In genomic region chr1:94924967-94925366, GRCh38 we compare ENCODE assay signal across 8 cellular contexts. TPM values are rescaled to one million over a fixed set of nuclear protein-coding genes. Genes with fewer than 3 reads are reported as not detected.
A peak's percentile ranks its signal among the peaks of the same experiment; 100 is the strongest.
DNase-seq lines count a peak whose midpoint lies in the region; ATAC-seq and TF ChIP-seq lines count a peak whose summit lies in the region.

No MANE protein-coding gene starts in this region.

- H3K4me1 Mint-ChIP-seq in glutamatergic neuron (ENCODE audit: low read depth, unreplicated experiment) = peaks cover 42% of the 10 kb centered on the region

- peak overlapping the region; percentile 100 for H3K27ac Mint-ChIP-seq in glutamatergic neuron (ENCODE audit: unreplicated experiment)

- H3K9me3 Mint-ChIP-seq in glutamatergic neuron (ENCODE audit: unreplicated experiment) = peaks cover 21% of the 10 kb centered on the region

- TF ChIP-seq CTCF in WERI-Rb-1 (IDR thresholded peaks at IDR 0.05; ENCODE audit: low read depth, low read length) (no peak), glutamatergic neuron (IDR thresholded peaks at IDR 0.05; ENCODE audit: partially characterized antibody, unreplicated experiment) (no peak), gastrocnemius medialis (IDR thresholded peaks at IDR 0.05 in 4 of 5, conservative IDR thresholded peaks at IDR 0.05 in 1 of 5) (no peak)

- in situ Hi-C loops in gastrocnemius medialis (cut with MboI; ENCODE audit: low sequenced_read_pairs in 4 of 4) = no loop called here

- no peaks in the 10 kb centered on the region for H3K36me3 Mint-ChIP-seq in glutamatergic neuron (ENCODE audit: unreplicated experiment)

- ATAC-seq in gastrocnemius medialis = no peak

- peaks cover 16% of the 10 kb centered on the region for H3K27me3 Mint-ChIP-seq in glutamatergic neuron (ENCODE audit: unreplicated experiment)

- no peak for TF ChIP-seq POLR2A in gastrocnemius medialis (IDR thresholded peaks at IDR 0.05)

- H3K4me3 ChIP-seq in GM08714 (ENCODE audit: low read length) = peak overlapping the region; percentile 24; the same call in 1 of the 2 replicates
- peak overlapping the region; percentile 77 for H3K4me3 ChIP-seq in WERI-Rb-1 (ENCODE audit: low read depth, low read length)
- H3K4me3 ChIP-seq in gastrocnemius medialis = peak overlapping the region; percentile 57 to 71 (median 70)

- DNase-seq in WERI-Rb-1 (no peak), glutamatergic neuron (no peak), gastrocnemius medialis (no peak), head of caudate nucleus (no peak), NCI-H2171 treated with DMSO at 0.1 percent for 48 hours (lab: John Stamatoyannopoulos, UW) (no peak), NCI-H146 (lab: John Stamatoyannopoulos, UW) (no peak)
- DNase-seq in activated naive CD4-positive, alpha-beta T cell (lab: John Stamatoyannopoulos, UW) = no peak

- no peaks in the 10 kb centered on the region for H3K27me3 ChIP-seq in WERI-Rb-1 (ENCODE audit: insufficient read depth, low read depth, severe bottlenecking)
- H3K27me3 ChIP-seq in gastrocnemius medialis = peaks cover 46 to 47% (median 47%) of the 10 kb centered on the region in 3 donors

- intact Hi-C loops in gastrocnemius medialis (cut with DNase I; ENCODE audit: low total_unique reads) = loop anchor here (10.0 kb wide), 1 partner anchor 100 kb away; no protein-coding TSS in a partner anchor
- intact Hi-C loops in head of caudate nucleus (cut with DNase I) = loop anchor here (5.0 kb wide), 1 partner anchor 53 kb away; no protein-coding TSS in a partner anchor

- H3K36me3 ChIP-seq in WERI-Rb-1 (no peaks in the 10 kb centered on the region), gastrocnemius medialis (no peaks in the 10 kb centered on the region)

- H3K4me1 ChIP-seq in gastrocnemius medialis = peaks cover 19 to 20% of the 10 kb centered on the region in 2 donors

- peak overlapping the region; percentile 98 for H3K4me3 Mint-ChIP-seq in glutamatergic neuron (ENCODE audit: unreplicated experiment)

- H3K9me3 ChIP-seq in WERI-Rb-1 (ENCODE audit: severe bottlenecking) = no peaks in the 10 kb centered on the region
- H3K9me3 ChIP-seq in gastrocnemius medialis = no peaks in the 10 kb centered on the region

- H3K27ac ChIP-seq in WERI-Rb-1 = no peak overlapping the region
- H3K27ac ChIP-seq in gastrocnemius medialis = peak overlapping the region; percentile 80 to 88 (median 82)

RNA-seq across cellular contexts. Expression of gene CNN3, which starts 1.9 kb away (rescaled TPM):
- total RNA-seq in glutamatergic neuron (ENCODE audit: unreplicated experiment) (383 TPM), gastrocnemius medialis (10 to 100 TPM; 11.9 to 21.8 (median 16.1) TPM)

Comparison
In these comparisons a context has a peak if more than half of its experiments do, and no peak if none do; other contexts are left out.
1. H3K4me3 ChIP-seq: peak in every context shown above with its lines; median percentile 77 in WERI-Rb-1; 70 in gastrocnemius medialis; 24 in GM08714.
2. RNA of gene CNN3, which starts 1.9 kb away (total RNA-seq): 383 TPM in glutamatergic neuron (single experiment); 11.9 to 21.8 TPM in gastrocnemius medialis; every median in the first group is over 10 times any median in the second.